In the genomic region with DNA sequence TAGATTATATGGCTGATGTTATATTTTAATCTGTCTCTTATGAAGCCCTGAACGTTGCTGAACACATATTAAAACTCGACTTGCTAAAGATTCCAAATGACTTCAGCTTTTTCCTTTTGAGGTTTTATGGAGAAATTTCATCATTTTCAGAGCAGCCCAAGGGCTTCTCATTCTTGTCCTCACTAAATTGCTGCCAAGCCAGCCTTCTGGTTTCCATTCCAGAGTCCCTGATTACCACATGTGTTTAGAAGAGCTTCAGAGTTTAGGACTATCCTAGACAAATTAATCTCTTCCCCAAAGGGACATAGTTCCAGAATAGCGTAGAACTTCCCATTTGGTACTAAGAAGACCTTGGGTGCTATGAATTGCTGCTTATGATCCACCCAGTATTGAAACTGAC, we compare ENCODE assay signal across 13 cellular contexts.
A peak's percentile ranks its signal among the peaks of the same experiment; 100 is the strongest.
DNase-seq lines count a peak whose midpoint lies in the region; ATAC-seq and TF ChIP-seq lines count a peak whose summit lies in the region.
"Had no signal": no experiment of that assay in that cellular context is flagged by ENCODE, and none has a peak within 500 bp of the region (broad histone marks: within the 10 kb centered on the region; RNA-seq: fewer than 3 reads in every experiment).

No MANE protein-coding gene starts in this region.

- H3K36me3 ChIP-seq in uterus, result no peaks in the 10 kb centered on the region

- no peaks in the 10 kb centered on the region for H3K9me3 ChIP-seq in uterus
- H3K9me3 ChIP-seq: MG63 had no signal

- TF ChIP-seq POLR2A in uterus (IDR thresholded peaks at IDR 0.05), result no peak

- H3K4me1 ChIP-seq in uterus, result no peaks in the 10 kb centered on the region

- intact Hi-C loops in left cardiac atrium (cut with DNase I) (no loop called here), uterus (cut with DNase I; ENCODE audit: low total_unique reads) (no loop called here)

- TF ChIP-seq CTCF in uterus (IDR thresholded peaks at IDR 0.05), result no peak

- no peaks in the 10 kb centered on the region for H3K27me3 Mint-ChIP-seq in activated naive CD8-positive, alpha-beta T cell treated with anti-CD3 and anti-CD28 coated beads, Interleukin-2, amount 50 U/mL, for 24 hours

- DNase-seq in activated naive CD4-positive, alpha-beta T cell treated with anti-CD3 and anti-CD28 coated beads, Interleukin-2, amount 50 U/mL, for 72 hours (ENCODE audit: low spot score in 2 of 2), result no peak
- no peak for DNase-seq in activated naive CD4-positive, alpha-beta T cell (lab: John Stamatoyannopoulos, UW)
- DNase-seq in activated naive CD8-positive, alpha-beta T cell treated with anti-CD3 and anti-CD28 coated beads, Interleukin-2, amount 50 U/mL, for 24 hours, result no peak
- DNase-seq in left cardiac atrium, result peak; percentile 33
- peak; percentile 45 to 58 for DNase-seq in uterus
- DNase-seq in pons (ENCODE audit: low spot score), result no peak
- DNase-seq: AML-193, MG63, NCI-H2029, NCI-H510A treated with DMSO at 0.1 percent for 48 hours had no signal

- peak overlapping the region; percentile 63 to 75 for H3K27ac Mint-ChIP-seq in activated naive CD4-positive, alpha-beta T cell treated with anti-CD3 and anti-CD28 coated beads, Interleukin-2, amount 50 U/mL, for 72 hours
- peak overlapping the region; percentile 43 for H3K27ac Mint-ChIP-seq in activated naive CD8-positive, alpha-beta T cell treated with anti-CD3 and anti-CD28 coated beads, Interleukin-2, amount 50 U/mL, for 24 hours

- H3K4me3 ChIP-seq in uterus, result no peak overlapping the region
- H3K4me3 ChIP-seq: hepatocyte, MG63 had no signal

- no peak for ATAC-seq in activated naive CD4-positive, alpha-beta T cell treated with anti-CD3 and anti-CD28 coated beads, Interleukin-2, amount 50 U/mL, for 72 hours
- ATAC-seq in activated naive CD8-positive, alpha-beta T cell treated with anti-CD3 and anti-CD28 coated beads, Interleukin-2, amount 50 U/mL, for 24 hours, result no peak
- peak; percentile 63 to 78 for ATAC-seq in left cardiac atrium
- ATAC-seq in HG02938 (IDR thresholded peaks at IDR 0.05; ENCODE audit: unreplicated experiment), result no peak
- no peak for ATAC-seq in GM19395 (IDR thresholded peaks at IDR 0.05; ENCODE audit: unreplicated experiment)

- H3K4me1 Mint-ChIP-seq in activated naive CD8-positive, alpha-beta T cell treated with anti-CD3 and anti-CD28 coated beads, Interleukin-2, amount 50 U/mL, for 24 hours, result peaks cover 2% of the 10 kb centered on the region

- H3K27me3 ChIP-seq in uterus, result no peaks in the 10 kb centered on the region
- H3K27me3 ChIP-seq: hepatocyte, MG63 had no signal

- H3K4me3 Mint-ChIP-seq in activated naive CD8-positive, alpha-beta T cell treated with anti-CD3 and anti-CD28 coated beads, Interleukin-2, amount 50 U/mL, for 24 hours, result no peak overlapping the region

- H3K27ac ChIP-seq in uterus, result peak overlapping the region in 1 of 2 donors; percentile 34
- H3K27ac ChIP-seq: hepatocyte had no signal

- H3K36me3 Mint-ChIP-seq in activated naive CD4-positive, alpha-beta T cell treated with anti-CD3 and anti-CD28 coated beads, Interleukin-2, amount 50 U/mL, for 72 hours, result peaks cover 4 to 25% of the 10 kb centered on the region in 2 donors
- H3K36me3 Mint-ChIP-seq in activated naive CD8-positive, alpha-beta T cell treated with anti-CD3 and anti-CD28 coated beads, Interleukin-2, amount 50 U/mL, for 24 hours (ENCODE audit: low read depth), result peaks cover 68% of the 10 kb centered on the region

- no peaks in the 10 kb centered on the region for H3K9me3 Mint-ChIP-seq in activated naive CD4-positive, alpha-beta T cell treated with anti-CD3 and anti-CD28 coated beads, Interleukin-2, amount 50 U/mL, for 72 hours
- H3K9me3 Mint-ChIP-seq in activated naive CD8-positive, alpha-beta T cell treated with anti-CD3 and anti-CD28 coated beads, Interleukin-2, amount 50 U/mL, for 24 hours, result no peaks in the 10 kb centered on the region

Comparison
In these comparisons a context has a peak if more than half of its experiments do, and no peak if none do; other contexts are left out.
1. ATAC-seq: peak in left cardiac atrium (2 of 2); none in activated naive CD4-positive, alpha-beta T cell treated with anti-CD3 and anti-CD28 coated beads, Interleukin-2, amount 50 U/mL, for 72 hours (0 of 2), activated naive CD8-positive, alpha-beta T cell treated with anti-CD3 and anti-CD28 coated beads, Interleukin-2, amount 50 U/mL, for 24 hours (single experiment), HG02938 (single experiment) and GM19395 (single experiment).
2. DNase-seq: peak in left cardiac atrium (single experiment) and uterus (2 of 2); none in activated naive CD4-positive, alpha-beta T cell treated with anti-CD3 and anti-CD28 coated beads, Interleukin-2, amount 50 U/mL, for 72 hours (0 of 2), activated naive CD4-positive, alpha-beta T cell (0 of 4), activated naive CD8-positive, alpha-beta T cell treated with anti-CD3 and anti-CD28 coated beads, Interleukin-2, amount 50 U/mL, for 24 hours (single experiment) and pons (single experiment).